Comparison of ENCODE assay signal across 21 cellular contexts in genomic region chr1:174890024-174890423, GRCh38.
DNase-seq lines count a peak whose midpoint lies in the region; FAIRE-seq and TF ChIP-seq lines count a peak whose summit lies in the region.
"Had no signal": no experiment of that assay in that cellular context is flagged by ENCODE, and none has a peak within 500 bp of the region (broad histone marks: within the 10 kb centered on the region; RNA-seq: fewer than 3 reads in every experiment).

No MANE protein-coding gene starts in this region.

- DNase-seq in D721Med (ENCODE audit: insufficient read length, low spot score) (no peak), NCI-H69 (lab: John Stamatoyannopoulos, UW) (peak; percentile 58), epithelial cell of esophagus (ENCODE audit: low read depth) (peak; percentile 4), small intestine (peak; percentile 22), GM10248 (ENCODE audit: extremely low spot score) (no peak), HCEC 1CT (no peak)
- no peak for DNase-seq in activated T-cell treated with anti-CD3 and anti-CD28 coated beads, Interleukin-2, amount 50 U/mL, for 24 hours
- DNase-seq: CD4-positive, CD25-positive, alpha-beta regulatory T cell; MM.1S; NCI-H2029; NCI-H446; NCI-H524 treated with DMSO at 0.1 percent for 48 hours; NCI-H82; NK-92 treated with Interleukin-12 subunit alpha and Interleukin-12 subunit beta, amount 100 ng/mL, for 24 hours; PC-9; SJCRH30 had no signal

- H3K36me3 ChIP-seq in small intestine (ENCODE audit: control insufficient read depth in 2 of 2, insufficient read depth in 2 of 2, low read length in 2 of 2): no peaks in the 10 kb centered on the region
- H3K36me3 ChIP-seq: SJCRH30 had no signal

- POLR2A ChIA-PET in GM10248 (lab: Yijun Ruan, JAX): no interaction called here

- H3K4me3 ChIP-seq in epithelial cell of esophagus (ENCODE audit: low read length) (no peak overlapping the region), small intestine (ENCODE audit: low read depth in 1 of 2, low read length in 2 of 2) (no peak overlapping the region)
- H3K4me3 ChIP-seq: BLaER1, PC-9, SJCRH30 had no signal

- no peaks in the 10 kb centered on the region for H3K9me3 Mint-ChIP-seq in activated T-cell treated with anti-CD3 and anti-CD28 coated beads, Interleukin-2, amount 50 U/mL, for 24 hours
- H3K9me3 Mint-ChIP-seq: CD4-positive, CD25-positive, alpha-beta regulatory T cell had no signal

- H3K9me3 ChIP-seq in small intestine (ENCODE audit: control insufficient read depth, low read depth): no peaks in the 10 kb centered on the region
- H3K9me3 ChIP-seq: BLaER1, SJCRH30 had no signal

- 34 to 67% (median 39%) methylated on average over 4 of the region's 4 CpGs for WGBS in small intestine, 3 donors

- no peaks in the 10 kb centered on the region for H3K27me3 ChIP-seq in small intestine (ENCODE audit: control insufficient read depth in 2 of 2, insufficient read depth in 2 of 2, low read length in 2 of 2)
- H3K27me3 ChIP-seq: BLaER1, SJCRH30 had no signal

- peaks cover 8% of the 10 kb centered on the region for H3K4me1 Mint-ChIP-seq in activated T-cell treated with anti-CD3 and anti-CD28 coated beads, Interleukin-2, amount 50 U/mL, for 24 hours (ENCODE audit: low read depth)

- FAIRE-seq in D721Med (lab: Jason Lieb, UNC) (peak; percentile 16), small intestine (lab: Jason Lieb, UNC) (no peak)
- FAIRE-seq: A204.1, G401.6, GM12891, H1 had no signal

- no peak overlapping the region for H3K27ac ChIP-seq in small intestine (ENCODE audit: low read depth in 1 of 2, low read length in 1 of 2)
- H3K27ac ChIP-seq: BLaER1, PC-9, SJCRH30 had no signal

- H3K4me3 Mint-ChIP-seq in activated T-cell treated with anti-CD3 and anti-CD28 coated beads, Interleukin-2, amount 50 U/mL, for 24 hours: no peak overlapping the region
- H3K4me3 Mint-ChIP-seq: CD4-positive, CD25-positive, alpha-beta regulatory T cell had no signal

- H3K36me3 Mint-ChIP-seq in activated T-cell treated with anti-CD3 and anti-CD28 coated beads, Interleukin-2, amount 50 U/mL, for 24 hours (ENCODE audit: low read depth): peaks cover 9% of the 10 kb centered on the region

- H3K27me3 Mint-ChIP-seq in activated T-cell treated with anti-CD3 and anti-CD28 coated beads, Interleukin-2, amount 50 U/mL, for 24 hours: no peaks in the 10 kb centered on the region
- H3K27me3 Mint-ChIP-seq: CD4-positive, CD25-positive, alpha-beta regulatory T cell had no signal

- CTCF ChIA-PET in GM10248 (lab: Yijun Ruan, JAX): interaction anchor here (1.2 to 2.0 kb wide), 3 partner anchors 12 to 627 kb away, joined by 3 to 6 read pairs (median 4); no protein-coding TSS in a partner anchor

- TF ChIP-seq CTCF in D721Med (IDR thresholded peaks at IDR 0.05; ENCODE audit: insufficient read depth, missing control alignments): no peak
- no peak for TF ChIP-seq CTCF in epithelial cell of esophagus (IDR thresholded peaks at IDR 0.05; ENCODE audit: insufficient read depth, low read depth, low read length, missing control alignments)
- no peak for TF ChIP-seq CTCF in GM10248 (IDR thresholded peaks at IDR 0.05; ENCODE audit: control extremely low read depth, extremely low read depth, low read depth, missing control alignments)

- no peak overlapping the region for H3K27ac Mint-ChIP-seq in activated T-cell treated with anti-CD3 and anti-CD28 coated beads, Interleukin-2, amount 50 U/mL, for 24 hours

- peaks cover 0 to 5% of the 10 kb centered on the region in 2 donors for H3K4me1 ChIP-seq in small intestine (ENCODE audit: control insufficient read depth in 2 of 2, insufficient read depth in 1 of 2, low read depth in 1 of 2, low read length in 1 of 2)
- H3K4me1 ChIP-seq: BLaER1, SJCRH30 had no signal

Comparison
In these comparisons a context has a peak if more than half of its experiments do, and no peak if none do; other contexts are left out.
1. DNase-seq: peak in NCI-H69 (single experiment), epithelial cell of esophagus (single experiment) and small intestine (single experiment); none in D721Med (single experiment), activated T-cell treated with anti-CD3 and anti-CD28 coated beads, Interleukin-2, amount 50 U/mL, for 24 hours (single experiment), GM10248 (single experiment) and HCEC 1CT (single experiment).